ENCODE assay signal across 2 cellular contexts in genomic region chr10:96222908-96223307, GRCh38.
TF ChIP-seq lines count a peak whose summit lies in the region.

No MANE protein-coding gene starts in this region.

TF ChIP-seq in GM23338, 12 proteins besides CTCF, POLR2A, EP300 and RAD21:
- TF ChIP-seq STAT1 (IDR thresholded peaks at IDR 0.05; ENCODE audit: unreplicated experiment) (no peak), EZH2 (IDR thresholded peaks at IDR 0.05; ENCODE audit: low read depth, unreplicated experiment) (no peak), POLR2AphosphoS5 (IDR thresholded peaks at IDR 0.05; ENCODE audit: low read depth) (no peak), CREB1 (CRISPR knock-in tag; IDR thresholded peaks at IDR 0.05; ENCODE audit: low read depth) (no peak), ETS1 (IDR thresholded peaks at IDR 0.05) (no peak), JUNB (IDR thresholded peaks at IDR 0.05; ENCODE audit: unreplicated experiment) (no peak), ZNF462 (CRISPR knock-in tag; IDR thresholded peaks at IDR 0.05) (no peak), ZNF114 (CRISPR knock-in tag; IDR thresholded peaks at IDR 0.05) (no peak), REST (IDR thresholded peaks at IDR 0.05; ENCODE audit: unreplicated experiment) (no peak), NANOG (IDR thresholded peaks at IDR 0.05; ENCODE audit: borderline replicate concordance) (no peak), EZH2phosphoT487 (IDR thresholded peaks at IDR 0.05; ENCODE audit: unreplicated experiment) (no peak), ZNF331 (CRISPR knock-in tag; IDR thresholded peaks at IDR 0.05; ENCODE audit: low read depth) (no peak)

TF ChIP-seq in H1, 55 proteins besides CTCF, POLR2A, EP300 and RAD21:
- TF ChIP-seq ASH2L (IDR thresholded peaks at IDR 0.05; ENCODE audit: low read length): no peak
